Comparison of ENCODE assay signal across 8 cellular contexts in genomic region chr9:95822583-95823431, GRCh38. TPM values are rescaled to one million over a fixed set of nuclear protein-coding genes. Genes with fewer than 3 reads are reported as not detected.
DNase-seq lines count a peak whose midpoint lies in the region; ATAC-seq, FAIRE-seq and TF ChIP-seq lines count a peak whose summit lies in the region.

No MANE protein-coding gene starts in this region.

- no peaks in the 10 kb centered on the region for H3K9me3 ChIP-seq in mammary epithelial cell (replicated peaks; ENCODE audit: insufficient read depth, low read length)

- H3K9me3 Mint-ChIP-seq in stimulated activated naive CD8-positive, alpha-beta T cell treated with anti-CD3 and anti-CD28 coated beads, Interleukin-15, Interleukin-2, amounts not matched to agents 100 ng/mL and 50 ng/mL, for 24 hours = peaks cover 3% of the 10 kb centered on the region

- FAIRE-seq in GM12892 (lab: Jason Lieb, UNC) = peak; percentile 89

- peaks cover 29% of the 10 kb centered on the region for H3K4me1 Mint-ChIP-seq in stimulated activated naive CD8-positive, alpha-beta T cell treated with anti-CD3 and anti-CD28 coated beads, Interleukin-15, Interleukin-2, amounts not matched to agents 100 ng/mL and 50 ng/mL, for 24 hours (ENCODE audit: low read depth)

- H3K4me1 ChIP-seq in mammary epithelial cell (ENCODE audit: insufficient read depth, low read length) = no peaks in the 10 kb centered on the region

- intact Hi-C loops in mammary epithelial cell (cut with micrococcal nuclease) = no loop called here

- H3K27me3 ChIP-seq in mammary epithelial cell (ENCODE audit: insufficient read depth, low read length) = no peaks in the 10 kb centered on the region

- H3K27me3 Mint-ChIP-seq in stimulated activated naive CD8-positive, alpha-beta T cell treated with anti-CD3 and anti-CD28 coated beads, Interleukin-15, Interleukin-2, amounts not matched to agents 100 ng/mL and 50 ng/mL, for 24 hours = peaks cover 5% of the 10 kb centered on the region

- H3K36me3 ChIP-seq in mammary epithelial cell (ENCODE audit: insufficient read depth, low read length) = no peaks in the 10 kb centered on the region

- H3K4me3 ChIP-seq in mammary epithelial cell (replicated peaks in 1 of 3; ENCODE audit: insufficient read depth in 1 of 3, low read depth in 2 of 3, low read length in 3 of 3) = no peak overlapping the region

- no peak overlapping the region for H2AFZ ChIP-seq in mammary epithelial cell (ENCODE audit: low read depth, low read length)

- H4K20me1 ChIP-seq in mammary epithelial cell (ENCODE audit: insufficient read depth, low read length) = no peaks in the 10 kb centered on the region

- no peak overlapping the region for H3K9ac ChIP-seq in mammary epithelial cell (ENCODE audit: insufficient read depth, low read length)

- no peak overlapping the region for H3K4me2 ChIP-seq in mammary epithelial cell (ENCODE audit: insufficient read depth, low read depth, low read length)

- no peak overlapping the region for H3K27ac ChIP-seq in mammary epithelial cell (ENCODE audit: insufficient read depth, low read depth, low read length)

- TF ChIP-seq POLR2A in GM12892 (IDR thresholded peaks at IDR 0.05; ENCODE audit: low read depth, low read length) = no peak

- dilution Hi-C loops in mammary epithelial cell (cut with HindIII; ENCODE audit: low sequenced_read_pairs) = no loop called here

- TF ChIP-seq CTCF in mammary epithelial cell (conservative IDR thresholded peaks at IDR 0.05 in 1 of 2, IDR thresholded peaks at IDR 0.05 in 1 of 2; ENCODE audit: extremely low read depth in 1 of 2, insufficient read depth in 1 of 2, low read depth in 1 of 2, low read length in 2 of 2) = no peak

- H3K79me2 ChIP-seq in mammary epithelial cell (ENCODE audit: insufficient read depth, low read length) = no peaks in the 10 kb centered on the region

- peak overlapping the region; percentile 79 for H3K27ac Mint-ChIP-seq in stimulated activated naive CD8-positive, alpha-beta T cell treated with anti-CD3 and anti-CD28 coated beads, Interleukin-15, Interleukin-2, amounts not matched to agents 100 ng/mL and 50 ng/mL, for 24 hours

- DNase-seq in GM12892 (ENCODE audit: insufficient read length) = peak; percentile 47
- DNase-seq in HT-29 (ENCODE audit: low spot score) = peak; percentile 40
- DNase-seq in mammary epithelial cell = peak; percentile 73
- no peak for DNase-seq in epidermal melanocyte (ENCODE audit: insufficient read length, low spot score)
- DNase-seq in pons (ENCODE audit: low spot score) = no peak
- no peak for DNase-seq in KG1 (lab: John Stamatoyannopoulos, UW)

- BruUV-seq in mammary epithelial cell (replicated peaks; lab: Mats Ljungman, UMichigan) = no TSS peak

- CTCF ChIA-PET in mammary epithelial cell (lab: Charles Lee; ENCODE audit: low non-redundant PET) = no interaction called here

- peak; percentile 89 for ATAC-seq in GM21529 (IDR thresholded peaks at IDR 0.05; ENCODE audit: unreplicated experiment)

- WGBS in mammary epithelial cell (ENCODE audit: low coverage, missing lambda C conversion rate) = 63% methylated on average over 7 of the region's 11 CpGs

- peaks cover 4% of the 10 kb centered on the region for H3K36me3 Mint-ChIP-seq in stimulated activated naive CD8-positive, alpha-beta T cell treated with anti-CD3 and anti-CD28 coated beads, Interleukin-15, Interleukin-2, amounts not matched to agents 100 ng/mL and 50 ng/mL, for 24 hours (ENCODE audit: low read depth)

- peak overlapping the region; percentile 52 for H3K4me3 Mint-ChIP-seq in stimulated activated naive CD8-positive, alpha-beta T cell treated with anti-CD3 and anti-CD28 coated beads, Interleukin-15, Interleukin-2, amounts not matched to agents 100 ng/mL and 50 ng/mL, for 24 hours

- in situ Hi-C loops in mammary epithelial cell (cut with MboI; ENCODE audit: low sequenced_read_pairs in 2 of 2) = no loop called here

RNA-seq across cellular contexts. Expression of gene ERCC6L2, which starts 52.7 kb away (rescaled TPM):
- polyA plus RNA-seq in GM12892 (2012; ENCODE audit: missing spikeins) = 16.6 TPM
- 27.2 and 30.0 TPM in 2 replicates for total RNA-seq in HT-29 (2014; rRNA removed; shearing (Covaris generic))
- 10 to 100 TPM; 28.9 to 73.5 TPM for total RNA-seq in mammary epithelial cell
- 16.4 TPM for polyA plus RNA-seq in mammary epithelial cell
- polyA minus RNA-seq in mammary epithelial cell = 27.8 TPM

Comparison
In these comparisons a context has a peak if more than half of its experiments do, and no peak if none do; other contexts are left out.
1. DNase-seq: peak in GM12892 (single experiment), HT-29 (single experiment) and mammary epithelial cell (single experiment); none in epidermal melanocyte (single experiment), pons (single experiment) and KG1 (single experiment).